In the genomic region with DNA sequence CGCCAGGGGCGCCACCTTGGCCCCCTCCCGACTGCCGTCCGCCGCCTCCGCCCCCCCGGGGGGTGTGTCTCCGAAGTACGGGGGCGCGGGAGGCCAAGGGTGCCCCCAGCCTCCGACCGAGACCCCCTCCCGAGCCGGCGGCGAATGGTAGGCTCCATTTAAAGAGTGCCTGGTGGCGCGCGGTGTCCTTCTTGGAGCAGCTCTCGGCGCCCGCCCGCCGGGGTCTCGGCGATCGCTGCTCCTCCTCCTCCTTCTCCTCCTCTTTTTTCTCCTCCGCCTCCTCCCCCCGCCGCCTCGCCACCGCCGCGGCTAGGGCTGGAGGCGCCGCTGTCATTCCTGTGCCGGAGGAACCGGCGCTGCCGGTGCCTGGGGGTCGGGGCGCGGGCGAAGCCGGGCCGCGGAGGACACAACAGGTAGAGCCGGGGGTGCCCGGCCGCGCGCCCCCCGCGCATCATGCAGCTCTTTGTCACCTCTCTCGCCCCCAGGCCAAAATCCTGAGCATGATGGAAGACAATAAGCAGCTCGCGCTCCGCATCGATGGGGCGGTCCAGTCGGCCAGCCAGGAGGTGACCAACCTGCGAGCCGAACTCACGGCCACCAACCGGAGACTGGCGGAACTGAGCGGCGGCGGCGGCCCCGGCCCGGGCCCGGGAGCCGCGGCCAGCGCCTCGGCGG, we compare ENCODE assay signal across 1 cellular context.
TF ChIP-seq lines count a peak whose summit lies in the region.

A gene (plus strand): TSS at position 188 of the 675 bp plus-strand sequence.

TF ChIP-seq in HepG2, 621 proteins besides CTCF, POLR2A, EP300 and RAD21:
- TF ChIP-seq, protein P1, sequence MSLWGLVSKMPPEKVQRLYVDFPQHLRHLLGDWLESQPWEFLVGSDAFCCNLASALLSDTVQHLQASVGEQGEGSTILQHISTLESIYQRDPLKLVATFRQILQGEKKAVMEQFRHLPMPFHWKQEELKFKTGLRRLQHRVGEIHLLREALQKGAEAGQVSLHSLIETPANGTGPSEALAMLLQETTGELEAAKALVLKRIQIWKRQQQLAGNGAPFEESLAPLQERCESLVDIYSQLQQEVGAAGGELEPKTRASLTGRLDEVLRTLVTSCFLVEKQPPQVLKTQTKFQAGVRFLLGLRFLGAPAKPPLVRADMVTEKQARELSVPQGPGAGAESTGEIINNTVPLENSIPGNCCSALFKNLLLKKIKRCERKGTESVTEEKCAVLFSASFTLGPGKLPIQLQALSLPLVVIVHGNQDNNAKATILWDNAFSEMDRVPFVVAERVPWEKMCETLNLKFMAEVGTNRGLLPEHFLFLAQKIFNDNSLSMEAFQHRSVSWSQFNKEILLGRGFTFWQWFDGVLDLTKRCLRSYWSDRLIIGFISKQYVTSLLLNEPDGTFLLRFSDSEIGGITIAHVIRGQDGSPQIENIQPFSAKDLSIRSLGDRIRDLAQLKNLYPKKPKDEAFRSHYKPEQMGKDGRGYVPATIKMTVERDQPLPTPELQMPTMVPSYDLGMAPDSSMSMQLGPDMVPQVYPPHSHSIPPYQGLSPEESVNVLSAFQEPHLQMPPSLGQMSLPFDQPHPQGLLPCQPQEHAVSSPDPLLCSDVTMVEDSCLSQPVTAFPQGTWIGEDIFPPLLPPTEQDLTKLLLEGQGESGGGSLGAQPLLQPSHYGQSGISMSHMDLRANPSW (CRISPR knock-in tag; IDR thresholded peaks at IDR 0.05; ENCODE audit: borderline replicate concordance), result no peak
- TF ChIP-seq, protein P2, sequence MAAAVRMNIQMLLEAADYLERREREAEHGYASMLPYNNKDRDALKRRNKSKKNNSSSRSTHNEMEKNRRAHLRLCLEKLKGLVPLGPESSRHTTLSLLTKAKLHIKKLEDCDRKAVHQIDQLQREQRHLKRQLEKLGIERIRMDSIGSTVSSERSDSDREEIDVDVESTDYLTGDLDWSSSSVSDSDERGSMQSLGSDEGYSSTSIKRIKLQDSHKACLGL (CRISPR knock-in tag; IDR thresholded peaks at IDR 0.05), result no peak
- TF ChIP-seq IKZF4 (CRISPR knock-in tag; IDR thresholded peaks at IDR 0.05; ENCODE audit: borderline replicate concordance, low read depth, not compliant biosample characterization), result no peak
- TF ChIP-seq ZNF614 (CRISPR knock-in tag; IDR thresholded peaks at IDR 0.05; ENCODE audit: borderline replicate concordance), result no peak
- no peak for TF ChIP-seq ZNF839 (CRISPR knock-in tag; IDR thresholded peaks at IDR 0.05; ENCODE audit: borderline replicate concordance)
- no peak for TF ChIP-seq ZNF225 (CRISPR knock-in tag; IDR thresholded peaks at IDR 0.05)
- no peak for TF ChIP-seq KDM3A (CRISPR knock-in tag; IDR thresholded peaks at IDR 0.05; ENCODE audit: low read depth)
- TF ChIP-seq SAFB2 (CRISPR knock-in tag; IDR thresholded peaks at IDR 0.05; ENCODE audit: borderline replicate concordance, low read depth), result no peak
- TF ChIP-seq ZNF326 (CRISPR knock-in tag; IDR thresholded peaks at IDR 0.05; ENCODE audit: borderline replicate concordance), result no peak
- TF ChIP-seq, protein P3, sequence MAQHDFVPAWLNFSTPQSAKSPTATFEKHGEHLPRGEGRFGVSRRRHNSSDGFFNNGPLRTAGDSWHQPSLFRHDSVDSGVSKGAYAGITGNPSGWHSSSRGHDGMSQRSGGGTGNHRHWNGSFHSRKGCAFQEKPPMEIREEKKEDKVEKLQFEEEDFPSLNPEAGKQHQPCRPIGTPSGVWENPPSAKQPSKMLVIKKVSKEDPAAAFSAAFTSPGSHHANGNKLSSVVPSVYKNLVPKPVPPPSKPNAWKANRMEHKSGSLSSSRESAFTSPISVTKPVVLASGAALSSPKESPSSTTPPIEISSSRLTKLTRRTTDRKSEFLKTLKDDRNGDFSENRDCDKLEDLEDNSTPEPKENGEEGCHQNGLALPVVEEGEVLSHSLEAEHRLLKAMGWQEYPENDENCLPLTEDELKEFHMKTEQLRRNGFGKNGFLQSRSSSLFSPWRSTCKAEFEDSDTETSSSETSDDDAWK (CRISPR knock-in tag; IDR thresholded peaks at IDR 0.05), result no peak
- no peak for TF ChIP-seq CHD2 (IDR thresholded peaks at IDR 0.05; ENCODE audit: low read depth, low read length)
- TF ChIP-seq, protein P4, sequence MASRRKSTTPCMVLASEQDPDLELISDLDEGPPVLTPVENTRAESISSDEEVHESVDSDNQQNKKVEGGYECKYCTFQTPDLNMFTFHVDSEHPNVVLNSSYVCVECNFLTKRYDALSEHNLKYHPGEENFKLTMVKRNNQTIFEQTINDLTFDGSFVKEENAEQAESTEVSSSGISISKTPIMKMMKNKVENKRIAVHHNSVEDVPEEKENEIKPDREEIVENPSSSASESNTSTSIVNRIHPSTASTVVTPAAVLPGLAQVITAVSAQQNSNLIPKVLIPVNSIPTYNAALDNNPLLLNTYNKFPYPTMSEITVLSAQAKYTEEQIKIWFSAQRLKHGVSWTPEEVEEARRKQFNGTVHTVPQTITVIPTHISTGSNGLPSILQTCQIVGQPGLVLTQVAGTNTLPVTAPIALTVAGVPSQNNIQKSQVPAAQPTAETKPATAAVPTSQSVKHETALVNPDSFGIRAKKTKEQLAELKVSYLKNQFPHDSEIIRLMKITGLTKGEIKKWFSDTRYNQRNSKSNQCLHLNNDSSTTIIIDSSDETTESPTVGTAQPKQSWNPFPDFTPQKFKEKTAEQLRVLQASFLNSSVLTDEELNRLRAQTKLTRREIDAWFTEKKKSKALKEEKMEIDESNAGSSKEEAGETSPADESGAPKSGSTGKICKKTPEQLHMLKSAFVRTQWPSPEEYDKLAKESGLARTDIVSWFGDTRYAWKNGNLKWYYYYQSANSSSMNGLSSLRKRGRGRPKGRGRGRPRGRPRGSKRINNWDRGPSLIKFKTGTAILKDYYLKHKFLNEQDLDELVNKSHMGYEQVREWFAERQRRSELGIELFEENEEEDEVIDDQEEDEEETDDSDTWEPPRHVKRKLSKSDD (CRISPR knock-in tag; IDR thresholded peaks at IDR 0.05; ENCODE audit: low read depth), result no peak
- TF ChIP-seq TBX3 (IDR thresholded peaks at IDR 0.05; ENCODE audit: borderline replicate concordance), result no peak
- no peak for TF ChIP-seq ZNF317 (CRISPR knock-in tag; IDR thresholded peaks at IDR 0.05)
- no peak for TF ChIP-seq ZNF264 (CRISPR knock-in tag; IDR thresholded peaks at IDR 0.05)
- TF ChIP-seq ZNF572 (CRISPR knock-in tag; IDR thresholded peaks at IDR 0.05), result no peak
- no peak for TF ChIP-seq TBP (CRISPR knock-in tag; IDR thresholded peaks at IDR 0.05)
- TF ChIP-seq ZFP1 (CRISPR knock-in tag; IDR thresholded peaks at IDR 0.05), result no peak
